9 cellular contexts compared by ENCODE assay signal in genomic region chr9:134215709-134216448, GRCh38.
DNase-seq lines count a peak whose midpoint lies in the region; ATAC-seq and TF ChIP-seq lines count a peak whose summit lies in the region.
"Had no signal": no experiment of that assay in that cellular context is flagged by ENCODE, and none has a peak within 500 bp of the region (broad histone marks: within the 10 kb centered on the region; RNA-seq: fewer than 3 reads in every experiment).

No MANE protein-coding gene starts in this region.

- no peak for TF ChIP-seq CTCF in GM20000 (IDR thresholded peaks at IDR 0.05; ENCODE audit: extremely low read depth, missing control alignments)

- H3K4me3 ChIP-seq in duodenal mucosa (ENCODE audit: low read depth in 1 of 2, low read length in 2 of 2), result no peak overlapping the region
- H3K4me3 ChIP-seq in mucosa of stomach (ENCODE audit: low read length), result no peak overlapping the region
- no peak overlapping the region for H3K4me3 ChIP-seq in effector memory CD4-positive, alpha-beta T cell (ENCODE audit: insufficient read depth, low read depth, low read length, poor library complexity, severe bottlenecking)

- H3K9me3 ChIP-seq in duodenal mucosa (ENCODE audit: control insufficient read depth in 1 of 2, low read length in 2 of 2) (peaks cover 4 to 5% of the 10 kb centered on the region in 2 donors), mucosa of stomach (ENCODE audit: control insufficient read depth, low read length) (no peaks in the 10 kb centered on the region)
- H3K9me3 ChIP-seq in effector memory CD4-positive, alpha-beta T cell (ENCODE audit: control insufficient read depth, low read length), result no peaks in the 10 kb centered on the region

- no peaks in the 10 kb centered on the region for H3K27me3 Mint-ChIP-seq in stimulated activated naive CD8-positive, alpha-beta T cell treated with anti-CD3 and anti-CD28 coated beads, Interleukin-15, amount 100 ng/mL, for 72 hours

- H3K9ac ChIP-seq in duodenal mucosa (ENCODE audit: low read depth in 1 of 2, low read length in 2 of 2), result no peak overlapping the region
- H3K9ac ChIP-seq in mucosa of stomach (ENCODE audit: low read length), result peak overlapping the region; percentile 22
- H3K9ac ChIP-seq: KMS-11 had no signal

- peaks cover 0 to 10% of the 10 kb centered on the region in 2 donors for H3K9me3 Mint-ChIP-seq in stimulated activated naive CD8-positive, alpha-beta T cell treated with anti-CD3 and anti-CD28 coated beads, Interleukin-15, amount 100 ng/mL, for 72 hours

- H3K4me1 ChIP-seq in duodenal mucosa (ENCODE audit: control insufficient read depth in 1 of 2, insufficient read depth in 2 of 2, low read length in 2 of 2) (peaks cover under 1 to 8% of the 10 kb centered on the region in 2 donors), mucosa of stomach (ENCODE audit: control insufficient read depth, insufficient read depth, low read length) (peaks cover 3% of the 10 kb centered on the region)
- no peaks in the 10 kb centered on the region for H3K4me1 ChIP-seq in effector memory CD4-positive, alpha-beta T cell (ENCODE audit: control insufficient read depth, insufficient read depth, low read length, poor library complexity, severe bottlenecking)

- H3K4me1 Mint-ChIP-seq in stimulated activated naive CD8-positive, alpha-beta T cell treated with anti-CD3 and anti-CD28 coated beads, Interleukin-15, amount 100 ng/mL, for 72 hours, result peaks cover 7% of the 10 kb centered on the region

- no peak for ATAC-seq in stimulated activated naive CD8-positive, alpha-beta T cell treated with anti-CD3 and anti-CD28 coated beads, Interleukin-15, amount 100 ng/mL, for 72 hours
- ATAC-seq in stimulated activated naive CD8-positive, alpha-beta T cell treated with anti-CD3 and anti-CD28 coated beads, Interleukin-15, Interleukin-2, amounts not matched to agents 100 U/mL and 50 U/mL, for 24 hours, result no peak

- H3K4me3 Mint-ChIP-seq in stimulated activated naive CD8-positive, alpha-beta T cell treated with anti-CD3 and anti-CD28 coated beads, Interleukin-15, amount 100 ng/mL, for 72 hours, result no peak overlapping the region

- H3K36me3 ChIP-seq in duodenal mucosa (ENCODE audit: control insufficient read depth in 1 of 2, insufficient read depth in 2 of 2, low read length in 2 of 2), result no peaks in the 10 kb centered on the region
- no peaks in the 10 kb centered on the region for H3K36me3 ChIP-seq in mucosa of stomach (ENCODE audit: control insufficient read depth, insufficient read depth, low read length)
- H3K36me3 ChIP-seq in effector memory CD4-positive, alpha-beta T cell (ENCODE audit: control insufficient read depth, insufficient read depth, low read length), result no peaks in the 10 kb centered on the region

- DNase-seq in stimulated activated naive CD8-positive, alpha-beta T cell treated with anti-CD3 and anti-CD28 coated beads, Interleukin-15, amount 100 ng/mL, for 72 hours, result no peak
- no peak for DNase-seq in stimulated activated naive CD8-positive, alpha-beta T cell treated with anti-CD3 and anti-CD28 coated beads, Interleukin-15, Interleukin-2, amounts not matched to agents 100 U/mL and 50 U/mL, for 24 hours
- DNase-seq in effector memory CD4-positive, alpha-beta T cell, result no peak
- DNase-seq in germinal center (ENCODE audit: low spot score) (no peak), GM20000 (ENCODE audit: low spot score) (no peak), HuH-7 (ENCODE audit: low spot score) (no peak)

- peak overlapping the region; percentile 53 for H3K27ac ChIP-seq in duodenal mucosa (ENCODE audit: low read depth, low read length)
- H3K27ac ChIP-seq in effector memory CD4-positive, alpha-beta T cell (ENCODE audit: insufficient read depth, low read length, poor library complexity, severe bottlenecking), result no peak overlapping the region
- H3K27ac ChIP-seq: KMS-11 had no signal

- H3K27ac Mint-ChIP-seq in stimulated activated naive CD8-positive, alpha-beta T cell treated with anti-CD3 and anti-CD28 coated beads, Interleukin-15, amount 100 ng/mL, for 72 hours, result peak overlapping the region; percentile 71 to 81

- no peaks in the 10 kb centered on the region for H3K27me3 ChIP-seq in duodenal mucosa (ENCODE audit: control insufficient read depth in 1 of 2, insufficient read depth in 2 of 2, low read length in 2 of 2)
- H3K27me3 ChIP-seq in mucosa of stomach (ENCODE audit: control insufficient read depth, insufficient read depth, low read length), result no peaks in the 10 kb centered on the region
- H3K27me3 ChIP-seq in effector memory CD4-positive, alpha-beta T cell (replicated peaks; ENCODE audit: control insufficient read depth, insufficient read depth, low read length, poor library complexity, severe bottlenecking), result no peaks in the 10 kb centered on the region
